Comparison of ENCODE assay signal across 8 cellular contexts in genomic region chr5:134438641-134439621, GRCh38. TPM values are rescaled to one million over a fixed set of nuclear protein-coding genes. Genes with fewer than 3 reads are reported as not detected.
DNase-seq lines count a peak whose midpoint lies in the region; ATAC-seq and TF ChIP-seq lines count a peak whose summit lies in the region.

No MANE protein-coding gene starts in this region.

- ATAC-seq in aorta (ENCODE audit: low FRiP score) (peak; percentile 68), GM19463 (IDR thresholded peaks at IDR 0.05; ENCODE audit: unreplicated experiment) (no peak), GM21619 (IDR thresholded peaks at IDR 0.05; ENCODE audit: unreplicated experiment) (no peak)

- H3K27ac ChIP-seq in coronary artery (peak overlapping the region; percentile 23 to 80), aorta (ENCODE audit: low read depth in 1 of 2, low read length in 2 of 2) (no peak overlapping the region)

- no peaks in the 10 kb centered on the region for H3K27me3 ChIP-seq in aorta (ENCODE audit: control insufficient read depth in 1 of 2, insufficient read depth in 2 of 2, low read length in 1 of 2)

- no peaks in the 10 kb centered on the region for H3K9me3 ChIP-seq in aorta (ENCODE audit: control insufficient read depth, low read length)

- intact Hi-C loops in aorta (cut with DNase I), result no loop called here

- no peak for TF ChIP-seq CTCF in coronary artery (IDR thresholded peaks at IDR 0.05)

- no peaks in the 10 kb centered on the region for H3K4me1 ChIP-seq in aorta (ENCODE audit: control insufficient read depth in 1 of 2, insufficient read depth in 2 of 2, low read length in 2 of 2)

- DNase-seq in AG08395 (ENCODE audit: low spot score), result peak; percentile 93
- DNase-seq in NCI-H1436 treated with DMSO at 0.1 percent for 48 hours (lab: John Stamatoyannopoulos, UW), result peak; percentile 40
- DNase-seq in coronary artery (ENCODE audit: low spot score), result peak; percentile 83
- peak; percentile 58 to 79 for DNase-seq in lung microvascular endothelial cell (ENCODE audit: low read depth in 2 of 2)
- DNase-seq in aorta, result peak in 1 of 2 donors; percentile 69
- no peak for DNase-seq in NK-92 treated with Interleukin-12 subunit alpha and Interleukin-12 subunit beta, amount 100 ng/mL, for 24 hours (lab: John Stamatoyannopoulos, UW)

- WGBS in aorta, 2 donors, result 72 to 74% methylated on average over 15 of the region's 15 CpGs

- H3K4me3 ChIP-seq in coronary artery (peak overlapping the region; percentile 9), aorta (ENCODE audit: low read length in 2 of 2) (no peak overlapping the region)

- no peaks in the 10 kb centered on the region for H3K36me3 ChIP-seq in aorta (ENCODE audit: control insufficient read depth in 1 of 2, insufficient read depth in 2 of 2, low read length in 1 of 2)

RNA-seq across cellular contexts. Expression of gene CDKN2AIPNL, which starts 27.2 kb away (rescaled TPM):
- total RNA-seq in lung microvascular endothelial cell (45.8 and 52.0 TPM in 2 replicates), aorta (10 to 100 TPM; 11.0 to 12.0 TPM)
- 10 to 100 TPM; 21.8 to 35.9 TPM for polyA plus RNA-seq in aorta

Comparison
In these comparisons a context has a peak if more than half of its experiments do, and no peak if none do; other contexts are left out.
1. H3K27ac ChIP-seq: peak in coronary artery (2 of 2); none in aorta (0 of 2).